Comparison of ENCODE assay signal across 8 cellular contexts in genomic region chr13:19634129-19634740, GRCh38. TPM values are rescaled to one million over a fixed set of nuclear protein-coding genes. Genes with fewer than 3 reads are reported as not detected.
DNase-seq lines count a peak whose midpoint lies in the region; ATAC-seq and TF ChIP-seq lines count a peak whose summit lies in the region.

No MANE protein-coding gene starts in this region.

- no peak for TF ChIP-seq CTCF in BJ (IDR thresholded peaks at IDR 0.05; ENCODE audit: insufficient read depth, low read depth, low read length)
- TF ChIP-seq CTCF in cardiac muscle cell (IDR thresholded peaks at IDR 0.05; ENCODE audit: low read depth, low read length), result no peak
- no peak for TF ChIP-seq CTCF in ovary (IDR thresholded peaks at IDR 0.05)

- ATAC-seq in GM19328 (IDR thresholded peaks at IDR 0.05; ENCODE audit: unreplicated experiment), result peak; percentile 5
- no peak for ATAC-seq in GM18517 (IDR thresholded peaks at IDR 0.05; ENCODE audit: unreplicated experiment)

- POLR2A ChIA-PET in BJ (lab: Charles Lee), result no interaction called here

- no peak for TF ChIP-seq EP300 in ovary (IDR thresholded peaks at IDR 0.05)

- peaks cover 18% of the 10 kb centered on the region for H3K36me3 Mint-ChIP-seq in activated T-helper 2 cell treated with anti-CD3 and anti-CD28 coated beads, Interferon-gamma antibody, Interleukin-2, Interleukin-4, amounts not matched to agents 10 μg/mL and 5 μg/mL and 100 μg/mL, durations not matched to agents 14 hours and 24 hours and 36 hours (ENCODE audit: low read depth)

- no peak for DNase-seq in BJ (ENCODE audit: low read depth)
- peak; percentile 78 for DNase-seq in HT-29 (ENCODE audit: low spot score)
- DNase-seq in activated T-helper 2 cell treated with anti-CD3 and anti-CD28 coated beads, Interferon-gamma antibody, Interleukin-2, Interleukin-4, amounts not matched to agents 10 μg/mL and 5 μg/mL and 100 μg/mL, durations not matched to agents 14 hours and 24 hours and 36 hours (ENCODE audit: low spot score), result no peak
- peak; percentile 33 to 50 for DNase-seq in cardiac muscle cell (ENCODE audit: low read depth in 1 of 2, low spot score in 1 of 2)
- DNase-seq in ovary, result no peak
- DNase-seq in activated CD4-positive, CD25-positive, alpha-beta regulatory T cell treated with anti-CD3 and anti-CD28 coated beads, Interleukin-2, amount 50 U/mL, for 72 hours, result no peak

- H3K27me3 Mint-ChIP-seq in activated T-helper 2 cell treated with anti-CD3 and anti-CD28 coated beads, Interferon-gamma antibody, Interleukin-2, Interleukin-4, amounts not matched to agents 10 μg/mL and 5 μg/mL and 100 μg/mL, durations not matched to agents 14 hours and 24 hours and 36 hours (ENCODE audit: low read depth), result no peaks in the 10 kb centered on the region

- no peaks in the 10 kb centered on the region for H3K36me3 ChIP-seq in BJ (ENCODE audit: control insufficient read depth, insufficient read depth, low read length)
- peaks cover 5% of the 10 kb centered on the region for H3K36me3 ChIP-seq in cardiac muscle cell
- H3K36me3 ChIP-seq in ovary, result no peaks in the 10 kb centered on the region

- peak overlapping the region; percentile 99 for H3K4me3 Mint-ChIP-seq in activated T-helper 2 cell treated with anti-CD3 and anti-CD28 coated beads, Interferon-gamma antibody, Interleukin-2, Interleukin-4, amounts not matched to agents 10 μg/mL and 5 μg/mL and 100 μg/mL, durations not matched to agents 14 hours and 24 hours and 36 hours (ENCODE audit: low read depth)

- intact Hi-C loops in activated T-helper 2 cell treated with anti-CD3 and anti-CD28 coated beads, Interferon-gamma antibody, Interleukin-2, Interleukin-4, amounts not matched to agents 10 μg/mL and 5 μg/mL and 100 μg/mL, durations not matched to agents 14 hours and 24 hours and 36 hours (cut with micrococcal nuclease), result no loop called here
- intact Hi-C loops in ovary (cut with DNase I), result loop anchor here in 1 of 4 donors (5.0 to 10.0 kb wide), 2 partner anchors 151 to 228 kb away; partner anchors contain the start of genes PSPC1 and ZMYM5

- H3K27ac ChIP-seq in cardiac muscle cell (peak overlapping the region; percentile 92), ovary (peak overlapping the region; percentile 90 to 95)

- CTCF ChIA-PET in BJ (lab: Yijun Ruan, JAX), result interaction anchor here (1.5 to 2.3 kb wide), 2 partner anchors 16 to 18 kb away, joined by 4 to 9 read pairs; no protein-coding TSS in a partner anchor

- peaks cover 3% of the 10 kb centered on the region for H3K9me3 Mint-ChIP-seq in activated T-helper 2 cell treated with anti-CD3 and anti-CD28 coated beads, Interferon-gamma antibody, Interleukin-2, Interleukin-4, amounts not matched to agents 10 μg/mL and 5 μg/mL and 100 μg/mL, durations not matched to agents 14 hours and 24 hours and 36 hours

- H3K27ac Mint-ChIP-seq in activated T-helper 2 cell treated with anti-CD3 and anti-CD28 coated beads, Interferon-gamma antibody, Interleukin-2, Interleukin-4, amounts not matched to agents 10 μg/mL and 5 μg/mL and 100 μg/mL, durations not matched to agents 14 hours and 24 hours and 36 hours, result peak overlapping the region; percentile 98

- TF ChIP-seq POLR2A in ovary (IDR thresholded peaks at IDR 0.05), result no peak

- WGBS in ovary, 3 donors, result 0 to 1% (median 0%) methylated on average over 14 of the region's 14 CpGs

- peaks cover 19% of the 10 kb centered on the region for H3K4me1 Mint-ChIP-seq in activated T-helper 2 cell treated with anti-CD3 and anti-CD28 coated beads, Interferon-gamma antibody, Interleukin-2, Interleukin-4, amounts not matched to agents 10 μg/mL and 5 μg/mL and 100 μg/mL, durations not matched to agents 14 hours and 24 hours and 36 hours (ENCODE audit: low read depth)

- H3K4me3 ChIP-seq in BJ (ENCODE audit: low read depth, low read length) (peak overlapping the region; percentile 82), cardiac muscle cell (peak overlapping the region; percentile 62), ovary (peak overlapping the region; percentile 92)

- H3K4me1 ChIP-seq in cardiac muscle cell (ENCODE audit: low read depth) (peaks cover 4% of the 10 kb centered on the region), ovary (ENCODE audit: insufficient read depth) (peaks cover 7% of the 10 kb centered on the region)

- H3K9me3 ChIP-seq in cardiac muscle cell (ENCODE audit: low read depth) (no peaks in the 10 kb centered on the region), ovary (no peaks in the 10 kb centered on the region)

- no peaks in the 10 kb centered on the region for H3K27me3 ChIP-seq in BJ (ENCODE audit: control insufficient read depth, insufficient read depth, low read length)
- no peaks in the 10 kb centered on the region for H3K27me3 ChIP-seq in cardiac muscle cell
- no peaks in the 10 kb centered on the region for H3K27me3 ChIP-seq in ovary

RNA-seq across cellular contexts. Expression of gene MPHOSPH8, which starts 0.8 kb away (rescaled TPM):
- polyA plus RNA-seq in BJ (2011; rRNA removed) (12.3 and 18.7 TPM in 2 replicates), cardiac muscle cell (13.7 and 15.1 TPM in 2 replicates), ovary (10 to 100 TPM; 44.3 to 58.4 TPM)
- polyA minus RNA-seq in BJ (2011; rRNA and poly(A)+ RNA removed), result 3.7 and 5.9 TPM in 2 replicates
- total RNA-seq in HT-29 (2014; rRNA removed; shearing (Covaris generic)), result 13.6 and 14.9 TPM in 2 replicates
- total RNA-seq in activated T-helper 2 cell treated with anti-CD3 and anti-CD28 coated beads, Interferon-gamma antibody, Interleukin-2, Interleukin-4, amounts not matched to agents 10 μg/mL and 5 μg/mL and 100 μg/mL, durations not matched to agents 14 hours and 24 hours and 36 hours, result 43.5 and 46.4 TPM in 2 replicates
- total RNA-seq in cardiac muscle cell (11.9 and 16.5 TPM in 2 replicates), ovary (10 to 100 TPM; 32.9 to 47.2 (median 38.3) TPM)

Comparison
In these comparisons a context has a peak if more than half of its experiments do, and no peak if none do; other contexts are left out.
1. DNase-seq: peak in HT-29 (single experiment) and cardiac muscle cell (2 of 2); none in BJ (single experiment), activated T-helper 2 cell treated with anti-CD3 and anti-CD28 coated beads, Interferon-gamma antibody, Interleukin-2, Interleukin-4, amounts not matched to agents 10 μg/mL and 5 μg/mL and 100 μg/mL, durations not matched to agents 14 hours and 24 hours and 36 hours (single experiment), ovary (0 of 5) and activated CD4-positive, CD25-positive, alpha-beta regulatory T cell treated with anti-CD3 and anti-CD28 coated beads, Interleukin-2, amount 50 U/mL, for 72 hours (single experiment).
2. Peak in every context shown above with its lines, with median percentiles within 50 percentile points of each other: H3K4me3 ChIP-seq.